In genomic region chr6:4616311-4616710, GRCh38 we compare ENCODE assay signal across 29 cellular contexts.
"Had no signal": no experiment of that assay in that cellular context is flagged by ENCODE, and none has a peak within 500 bp of the region (broad histone marks: within the 10 kb centered on the region; RNA-seq: fewer than 3 reads in every experiment).

No MANE protein-coding gene starts in this region.

- H2AFZ ChIP-seq: neural progenitor cell, parathyroid adenoma had no signal

- H3K9me3 ChIP-seq: ovary, psoas muscle, right lobe of liver, spleen, suprapubic skin, thoracic aorta, tibial nerve, upper lobe of left lung, vagina had no signal

- H3K4me2 ChIP-seq: neural progenitor cell, smooth muscle cell had no signal

- H3K9ac ChIP-seq: neural progenitor cell, parathyroid adenoma had no signal

- H3K4me3 ChIP-seq: neural progenitor cell, ovary, psoas muscle, right lobe of liver, skin epidermis, smooth muscle cell, spleen, suprapubic skin, thoracic aorta, tibial nerve, upper lobe of left lung, vagina had no signal

- H3K79me2 ChIP-seq: parathyroid adenoma had no signal

- H3K4me1 ChIP-seq: neural progenitor cell, parathyroid adenoma, right lobe of liver, spleen, tibial nerve had no signal

- H3K27ac ChIP-seq: neural progenitor cell, ovary, parathyroid adenoma, psoas muscle, right lobe of liver, skin epidermis, spleen, suprapubic skin, thoracic aorta, tibial nerve, vagina had no signal

- H3K36me3 ChIP-seq: neural progenitor cell, ovary, right lobe of liver, spleen, suprapubic skin, thoracic aorta, tibial nerve, upper lobe of left lung, vagina had no signal

- DNase-seq: naive thymus-derived CD4-positive, alpha-beta T cell; natural killer cell; occipital lobe; ovary; posterior cingulate gyrus; right lobe of liver; spleen; stimulated activated CD4-positive, alpha-beta T cell treated with anti-CD3 and anti-CD28 coated beads, Interleukin-12 subunit alpha, Interleukin-12 subunit beta, amount 100 ng/mL, for 4 hours; stimulated activated CD4-positive, alpha-beta T cell treated with anti-CD3 and anti-CD28 coated beads, Interleukin-1b, Interleukin-23, amount 100 ng/mL, for 48 hours; stimulated activated CD4-positive, alpha-beta T cell treated with anti-CD3 and anti-CD28 coated beads, Interleukin-4, amount 100 ng/mL, for 1 hour; stimulated activated CD4-positive, alpha-beta T cell treated with anti-CD3 and anti-CD28 coated beads, Interleukin-4, amount 100 ng/mL, for 4 hours; stimulated activated CD8-positive, alpha-beta memory T cell treated with anti-CD3 and anti-CD28 coated beads, Interleukin-4, amount 100 ng/mL, for 48 hours; stimulated activated naive CD4-positive, alpha-beta T cell; stimulated activated naive CD8-positive, alpha-beta T cell treated with anti-CD3 and anti-CD28 coated beads, Interleukin-15, amount 100 ng/mL, for 72 hours; stimulated activated naive CD8-positive, alpha-beta T cell treated with anti-CD3 and anti-CD28 coated beads, Interleukin-15, Interleukin-2, amounts not matched to agents 100 U/mL and 50 U/mL, for 24 hours; substantia nigra; trophoblast cell had no signal

- FAIRE-seq: urothelium cell line had no signal

- ATAC-seq: naive thymus-derived CD4-positive, alpha-beta T cell; natural killer cell; right lobe of liver; stimulated activated memory B cell treated with anti-CD40 and anti-IgM and Interleukin-4, amounts not matched to agents 10 μg/mL and 1 μg/mL and 100 μg/mL, for 72 hours; stimulated activated naive CD8-positive, alpha-beta T cell treated with anti-CD3 and anti-CD28 coated beads, Interleukin-15, amount 100 ng/mL, for 72 hours; stimulated activated naive CD8-positive, alpha-beta T cell treated with anti-CD3 and anti-CD28 coated beads, Interleukin-15, Interleukin-2, amounts not matched to agents 100 U/mL and 50 U/mL, for 24 hours had no signal

- H3K27me3 ChIP-seq: neural progenitor cell, ovary, right lobe of liver, suprapubic skin, tibial nerve, upper lobe of left lung, vagina had no signal
